12 cellular contexts compared by ENCODE assay signal in the genomic region with DNA sequence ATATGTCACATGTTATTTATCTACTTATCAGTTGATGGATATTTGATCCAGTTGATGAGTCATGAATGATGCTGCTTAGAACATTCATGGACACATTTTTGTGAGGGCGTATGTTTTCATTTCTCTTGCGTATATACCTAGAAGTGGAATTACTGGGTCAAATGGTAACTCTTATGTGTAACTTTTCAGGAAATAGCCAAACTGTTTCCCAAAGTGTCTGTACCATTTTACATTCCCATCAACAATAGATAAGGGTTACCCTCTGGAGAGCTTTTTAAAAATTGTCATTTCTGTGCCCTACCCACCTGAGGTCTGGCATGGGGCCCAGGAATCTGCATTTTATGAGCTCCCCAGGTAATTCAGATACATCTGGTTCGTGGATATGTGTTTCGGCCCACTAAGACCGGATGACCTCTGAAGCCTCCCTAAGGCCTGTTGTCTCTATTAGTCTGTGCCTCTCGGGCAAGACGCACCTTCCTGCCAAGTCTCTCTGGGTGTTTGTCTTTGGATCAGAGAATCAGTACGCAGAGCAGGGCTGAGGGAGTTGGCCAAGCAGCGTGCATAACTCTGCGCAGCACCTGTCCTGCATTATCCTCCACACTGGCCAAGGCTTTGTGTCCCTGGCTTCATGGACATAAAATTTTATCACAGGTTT.
DNase-seq lines count a peak whose midpoint lies in the region; ATAC-seq and TF ChIP-seq lines count a peak whose summit lies in the region.
"Had no signal": no experiment of that assay in that cellular context is flagged by ENCODE, and none has a peak within 500 bp of the region (broad histone marks: within the 10 kb centered on the region; RNA-seq: fewer than 3 reads in every experiment).

No MANE protein-coding gene starts in this region.

- H3K4me3 ChIP-seq in AG10803 (ENCODE audit: low read length) (no peak overlapping the region), Peyer's patch (no peak overlapping the region)
- H3K4me3 ChIP-seq: spleen had no signal

- TF ChIP-seq POLR2A in Peyer's patch (IDR thresholded peaks at IDR 0.05): no peak

- DNase-seq in AG10803 (ENCODE audit: low read depth) (peak; percentile 57), Peyer's patch (peak in 2 of 3 donors; percentile 69 to 74), epithelial cell of prostate (ENCODE audit: low read depth, low spot score) (peak; percentile 87), non-pigmented ciliary epithelial cell (ENCODE audit: low read depth) (peak; percentile 85)
- DNase-seq in activated naive CD4-positive, alpha-beta T cell treated with anti-CD3 and anti-CD28 coated beads, Interleukin-2, amount 50 U/mL, for 16 hours: no peak
- DNase-seq: activated B cell treated with CpG ODN at 0.5 μM for 24 hours; activated naive CD4-positive, alpha-beta T cell treated with anti-CD3 and anti-CD28 coated beads, Interleukin-2, amount 10 ng/mL, durations not matched to agents 7 days and 5 days; NCI-H1694; spleen had no signal

- H3K9me3 ChIP-seq in Peyer's patch: no peaks in the 10 kb centered on the region
- H3K9me3 ChIP-seq: spleen had no signal

- no peaks in the 10 kb centered on the region for H3K36me3 ChIP-seq in Peyer's patch
- H3K36me3 ChIP-seq: spleen had no signal

- ATAC-seq in GM18870 (IDR thresholded peaks at IDR 0.05; ENCODE audit: unreplicated experiment) (no peak), HG02970 (IDR thresholded peaks at IDR 0.05; ENCODE audit: low FRiP score, unreplicated experiment) (no peak), GM18909 (IDR thresholded peaks at IDR 0.05; ENCODE audit: poor library complexity, unreplicated experiment) (no peak)

- peaks cover 0 to 21% (median 0%) of the 10 kb centered on the region in 4 donors for H3K4me1 ChIP-seq in Peyer's patch
- H3K4me1 ChIP-seq: spleen had no signal

- H3K27me3 ChIP-seq in Peyer's patch: no peaks in the 10 kb centered on the region

- TF ChIP-seq CTCF in AG10803 (conservative IDR thresholded peaks at IDR 0.05; ENCODE audit: low read length) (no peak), Peyer's patch (IDR thresholded peaks at IDR 0.05) (no peak)

- H3K27ac ChIP-seq in Peyer's patch (peak overlapping the region in 3 of 4 donors; percentile 32 to 75 (median 54)), epithelial cell of prostate (peak overlapping the region; percentile 100)
- H3K27ac ChIP-seq: spleen had no signal
